ENCODE assay signal across 10 cellular contexts in the genomic region with DNA sequence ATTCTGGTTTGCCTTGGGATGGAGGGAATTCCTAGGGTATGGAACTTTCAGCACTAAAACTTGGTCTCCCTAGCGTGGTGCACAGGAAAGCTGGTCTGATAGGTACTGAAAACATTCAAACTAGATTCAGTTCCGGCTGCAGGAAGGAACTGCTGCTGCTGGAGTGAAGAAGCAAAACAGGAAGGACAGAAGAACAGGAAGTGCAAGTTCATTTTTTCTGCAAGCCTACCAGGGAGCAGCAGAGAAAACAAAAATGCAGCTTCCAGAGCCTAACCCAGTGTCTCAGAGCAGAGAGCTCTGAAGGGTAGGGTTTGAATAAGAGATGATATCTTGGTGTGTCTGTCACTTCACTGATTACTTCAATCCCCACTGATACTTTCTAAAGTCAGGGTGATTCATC.
DNase-seq lines count a peak whose midpoint lies in the region; ATAC-seq lines count a peak whose summit lies in the region.
"Had no signal": no experiment of that assay in that cellular context is flagged by ENCODE, and none has a peak within 500 bp of the region (broad histone marks: within the 10 kb centered on the region; RNA-seq: fewer than 3 reads in every experiment).

No MANE protein-coding gene starts in this region.

- peak; percentile 64 for ATAC-seq in activated CD8-positive, alpha-beta memory T cell treated with anti-CD3 and anti-CD28 coated beads, Interleukin-2, amount 10 ng/mL, durations not matched to agents 7 days and 5 days
- ATAC-seq in stimulated activated memory B cell treated with anti-CD40 and anti-IgM and Interleukin-4, amounts not matched to agents 10 μg/mL and 1 μg/mL and 100 μg/mL, for 72 hours, result peak; percentile 71
- no peak for ATAC-seq in GM18873 (IDR thresholded peaks at IDR 0.05; ENCODE audit: low FRiP score, unreplicated experiment)

- H3K9me3 Mint-ChIP-seq in activated CD8-positive, alpha-beta memory T cell treated with anti-CD3 and anti-CD28 coated beads, Interleukin-2, amount 10 ng/mL, durations not matched to agents 7 days and 5 days (ENCODE audit: low read depth), result peaks cover 11% of the 10 kb centered on the region
- H3K9me3 Mint-ChIP-seq in activated naive CD4-positive, alpha-beta T cell treated with anti-CD3 and anti-CD28 coated beads, Interleukin-2, amount 50 U/mL, for 24 hours, result peaks cover 8% of the 10 kb centered on the region
- peaks cover 9% of the 10 kb centered on the region for H3K9me3 Mint-ChIP-seq in stimulated activated memory B cell treated with anti-CD40 and anti-IgM and Interleukin-4, amounts not matched to agents 10 μg/mL and 1 μg/mL and 100 μg/mL, for 72 hours

- CTCF ChIA-PET in activated CD8-positive, alpha-beta memory T cell treated with anti-CD3 and anti-CD28 coated beads, Interleukin-2, amount 10 ng/mL, durations not matched to agents 7 days and 5 days (lab: Charles Lee), result no interaction called here

- H3K4me3 Mint-ChIP-seq in activated CD8-positive, alpha-beta memory T cell treated with anti-CD3 and anti-CD28 coated beads, Interleukin-2, amount 10 ng/mL, durations not matched to agents 7 days and 5 days, result no peak overlapping the region
- peak overlapping the region; percentile 43 for H3K4me3 Mint-ChIP-seq in activated naive CD4-positive, alpha-beta T cell treated with anti-CD3 and anti-CD28 coated beads, Interleukin-2, amount 50 U/mL, for 24 hours
- no peak overlapping the region for H3K4me3 Mint-ChIP-seq in stimulated activated memory B cell treated with anti-CD40 and anti-IgM and Interleukin-4, amounts not matched to agents 10 μg/mL and 1 μg/mL and 100 μg/mL, for 72 hours
- H3K4me3 Mint-ChIP-seq: neural crest cell had no signal

- H3K27me3 Mint-ChIP-seq in activated CD8-positive, alpha-beta memory T cell treated with anti-CD3 and anti-CD28 coated beads, Interleukin-2, amount 10 ng/mL, durations not matched to agents 7 days and 5 days, result no peaks in the 10 kb centered on the region
- no peaks in the 10 kb centered on the region for H3K27me3 Mint-ChIP-seq in activated naive CD4-positive, alpha-beta T cell treated with anti-CD3 and anti-CD28 coated beads, Interleukin-2, amount 50 U/mL, for 24 hours
- H3K27me3 Mint-ChIP-seq in stimulated activated memory B cell treated with anti-CD40 and anti-IgM and Interleukin-4, amounts not matched to agents 10 μg/mL and 1 μg/mL and 100 μg/mL, for 72 hours, result no peaks in the 10 kb centered on the region

- H3K4me1 Mint-ChIP-seq in activated CD8-positive, alpha-beta memory T cell treated with anti-CD3 and anti-CD28 coated beads, Interleukin-2, amount 10 ng/mL, durations not matched to agents 7 days and 5 days, result peaks cover 15% of the 10 kb centered on the region
- H3K4me1 Mint-ChIP-seq in activated naive CD4-positive, alpha-beta T cell treated with anti-CD3 and anti-CD28 coated beads, Interleukin-2, amount 50 U/mL, for 24 hours, result peaks cover 60% of the 10 kb centered on the region
- H3K4me1 Mint-ChIP-seq in stimulated activated memory B cell treated with anti-CD40 and anti-IgM and Interleukin-4, amounts not matched to agents 10 μg/mL and 1 μg/mL and 100 μg/mL, for 72 hours, result peaks cover 31% of the 10 kb centered on the region
- H3K4me1 Mint-ChIP-seq: neural crest cell had no signal

- H3K27ac Mint-ChIP-seq in activated CD8-positive, alpha-beta memory T cell treated with anti-CD3 and anti-CD28 coated beads, Interleukin-2, amount 10 ng/mL, durations not matched to agents 7 days and 5 days, result peak overlapping the region; percentile 80
- peak overlapping the region; percentile 88 for H3K27ac Mint-ChIP-seq in activated naive CD4-positive, alpha-beta T cell treated with anti-CD3 and anti-CD28 coated beads, Interleukin-2, amount 50 U/mL, for 24 hours
- peak overlapping the region; percentile 75 for H3K27ac Mint-ChIP-seq in stimulated activated memory B cell treated with anti-CD40 and anti-IgM and Interleukin-4, amounts not matched to agents 10 μg/mL and 1 μg/mL and 100 μg/mL, for 72 hours

- DNase-seq in activated CD8-positive, alpha-beta memory T cell treated with anti-CD3 and anti-CD28 coated beads, Interleukin-2, amount 10 ng/mL, durations not matched to agents 7 days and 5 days, result peak; percentile 51
- no peak for DNase-seq in activated CD8-positive, alpha-beta memory T cell treated with anti-CD3 and anti-CD28 coated beads, Interleukin-2, amount 50 U/mL, for 4 hours
- DNase-seq in MV-4-11 (lab: John Stamatoyannopoulos, UW), result peak; percentile 84
- DNase-seq in NCI-H1417 (lab: John Stamatoyannopoulos, UW), result no peak
- no peak for DNase-seq in HT-29 (ENCODE audit: low spot score)
- DNase-seq: ACHN had no signal

- peaks cover 25% of the 10 kb centered on the region for H3K36me3 Mint-ChIP-seq in activated CD8-positive, alpha-beta memory T cell treated with anti-CD3 and anti-CD28 coated beads, Interleukin-2, amount 10 ng/mL, durations not matched to agents 7 days and 5 days
- H3K36me3 Mint-ChIP-seq in activated naive CD4-positive, alpha-beta T cell treated with anti-CD3 and anti-CD28 coated beads, Interleukin-2, amount 50 U/mL, for 24 hours, result peaks cover 8% of the 10 kb centered on the region
- H3K36me3 Mint-ChIP-seq in stimulated activated memory B cell treated with anti-CD40 and anti-IgM and Interleukin-4, amounts not matched to agents 10 μg/mL and 1 μg/mL and 100 μg/mL, for 72 hours, result peaks cover 17% of the 10 kb centered on the region

Comparison
In these comparisons a context has a peak if more than half of its experiments do, and no peak if none do; other contexts are left out.
1. DNase-seq: peak in activated CD8-positive, alpha-beta memory T cell treated with anti-CD3 and anti-CD28 coated beads, Interleukin-2, amount 10 ng/mL, durations not matched to agents 7 days and 5 days (single experiment) and MV-4-11 (single experiment); none in activated CD8-positive, alpha-beta memory T cell treated with anti-CD3 and anti-CD28 coated beads, Interleukin-2, amount 50 U/mL, for 4 hours (single experiment), NCI-H1417 (0 of 3) and HT-29 (single experiment).
2. Peak in every context shown above with its lines, with median percentiles within 50 percentile points of each other: H3K27ac Mint-ChIP-seq.